ENCODE assay signal across 23 cellular contexts in the genomic region with DNA sequence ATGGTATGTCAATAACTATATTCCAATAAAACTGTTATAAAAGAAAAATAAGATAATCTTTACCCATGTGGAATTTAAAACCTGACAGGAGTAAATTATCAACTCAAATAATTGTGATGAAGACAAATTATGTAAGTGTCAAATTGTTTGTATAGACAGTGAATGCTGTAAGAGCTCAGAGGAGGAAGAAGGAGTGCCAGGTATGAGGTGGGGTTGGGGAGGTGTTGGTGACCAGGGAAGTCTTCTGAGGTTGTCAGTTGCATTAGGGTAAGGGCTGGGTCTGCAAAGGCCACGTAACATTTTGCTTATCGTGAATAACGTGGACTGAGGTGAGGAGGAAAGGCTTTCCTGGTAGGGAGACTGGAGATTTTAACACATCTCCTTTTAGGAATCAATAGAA.
"Had no signal": no experiment of that assay in that cellular context is flagged by ENCODE, and none has a peak within 500 bp of the region (broad histone marks: within the 10 kb centered on the region; RNA-seq: fewer than 3 reads in every experiment).

No MANE protein-coding gene starts in this region.

- DNase-seq: dorsolateral prefrontal cortex; effector CD4-positive, alpha-beta T cell; foreskin fibroblast; gastrocnemius medialis; heart left ventricle; islet precursor cell; kidney glomerular epithelial cell; left ventricle myocardium superior; lower lobe of right lung; naive B cell; right lobe of liver; stimulated activated CD4-positive, alpha-beta T cell treated with anti-CD3 and anti-CD28 coated beads, Interleukin-2, amount 100 ng/mL, for 24 hours; stimulated activated CD4-positive, alpha-beta T cell treated with anti-CD3 and anti-CD28 coated beads, Interleukin-4, amount 100 ng/mL, for 24 hours; stimulated activated naive CD4-positive, alpha-beta T cell treated with Interleukin-2 at 50 U/mL for 16 hours; stomach; thyroid gland; upper lobe of left lung had no signal

- H3K27ac Mint-ChIP-seq: natural killer cell treated with Interleukin-12 subunit alpha and Interleukin-12 subunit beta and Interleukin-15 and Interleukin-18, amount 100 ng/mL, for 72 hours; neural progenitor cell; progenitor cell of endocrine pancreas; stimulated activated effector memory CD8-positive, alpha-beta T cell treated with anti-CD3 and anti-CD28 coated beads, Interleukin-12 subunit alpha, Interleukin-12 subunit beta, amount 100 ng/mL, for 72 hours had no signal

- H3K9ac ChIP-seq: neural progenitor cell, parathyroid adenoma had no signal

- ATAC-seq: gastrocnemius medialis; heart left ventricle; left ventricle myocardium superior; lower lobe of right lung; natural killer cell treated with Interleukin-12 subunit alpha and Interleukin-12 subunit beta and Interleukin-15 and Interleukin-18, amount 100 ng/mL, for 72 hours; right lobe of liver; stimulated activated effector memory CD8-positive, alpha-beta T cell treated with anti-CD3 and anti-CD28 coated beads, Interleukin-12 subunit alpha, Interleukin-12 subunit beta, amount 100 ng/mL, for 72 hours had no signal

- H3K9me3 Mint-ChIP-seq: naive B cell; natural killer cell treated with Interleukin-12 subunit alpha and Interleukin-12 subunit beta and Interleukin-15 and Interleukin-18, amount 100 ng/mL, for 72 hours; neural progenitor cell; stimulated activated effector memory CD8-positive, alpha-beta T cell treated with anti-CD3 and anti-CD28 coated beads, Interleukin-12 subunit alpha, Interleukin-12 subunit beta, amount 100 ng/mL, for 72 hours had no signal

- H2AFZ ChIP-seq: hepatocyte, neural progenitor cell, parathyroid adenoma had no signal

- H3K27me3 ChIP-seq: dorsolateral prefrontal cortex, gastrocnemius medialis, heart left ventricle, hepatocyte, right lobe of liver, stomach, thyroid gland, upper lobe of left lung had no signal

- H3K9me3 ChIP-seq: gastrocnemius medialis, heart left ventricle, lower lobe of right lung, right lobe of liver, stomach, thyroid gland, upper lobe of left lung had no signal

- H3K27ac ChIP-seq: dorsolateral prefrontal cortex, gastrocnemius medialis, heart left ventricle, hepatocyte, lower lobe of right lung, neural progenitor cell, parathyroid adenoma, right lobe of liver, stomach, thyroid gland, upper lobe of left lung had no signal

- H3K4me3 ChIP-seq: dorsolateral prefrontal cortex, gastrocnemius medialis, heart left ventricle, hepatocyte, lower lobe of right lung, neural progenitor cell, right lobe of liver, stomach, thyroid gland, upper lobe of left lung had no signal

- H3K4me2 ChIP-seq: hepatocyte, neural progenitor cell had no signal

- H3K36me3 ChIP-seq: gastrocnemius medialis, lower lobe of right lung, neural progenitor cell, right lobe of liver, thyroid gland, upper lobe of left lung had no signal
